Comparison of ENCODE assay signal across 1 cellular context in genomic region chr10:92787557-92788152, GRCh38.
TF ChIP-seq lines count a peak whose summit lies in the region.

No MANE protein-coding gene starts in this region.

TF ChIP-seq in H1, 55 proteins besides CTCF, POLR2A, EP300 and RAD21 (continued from another document):
- no peak for TF ChIP-seq CHD7 (IDR thresholded peaks at IDR 0.05; ENCODE audit: insufficient replicate concordance, low read length)
TF ChIP-seq in H1: peak in this region for 3.
